In the genomic region with DNA sequence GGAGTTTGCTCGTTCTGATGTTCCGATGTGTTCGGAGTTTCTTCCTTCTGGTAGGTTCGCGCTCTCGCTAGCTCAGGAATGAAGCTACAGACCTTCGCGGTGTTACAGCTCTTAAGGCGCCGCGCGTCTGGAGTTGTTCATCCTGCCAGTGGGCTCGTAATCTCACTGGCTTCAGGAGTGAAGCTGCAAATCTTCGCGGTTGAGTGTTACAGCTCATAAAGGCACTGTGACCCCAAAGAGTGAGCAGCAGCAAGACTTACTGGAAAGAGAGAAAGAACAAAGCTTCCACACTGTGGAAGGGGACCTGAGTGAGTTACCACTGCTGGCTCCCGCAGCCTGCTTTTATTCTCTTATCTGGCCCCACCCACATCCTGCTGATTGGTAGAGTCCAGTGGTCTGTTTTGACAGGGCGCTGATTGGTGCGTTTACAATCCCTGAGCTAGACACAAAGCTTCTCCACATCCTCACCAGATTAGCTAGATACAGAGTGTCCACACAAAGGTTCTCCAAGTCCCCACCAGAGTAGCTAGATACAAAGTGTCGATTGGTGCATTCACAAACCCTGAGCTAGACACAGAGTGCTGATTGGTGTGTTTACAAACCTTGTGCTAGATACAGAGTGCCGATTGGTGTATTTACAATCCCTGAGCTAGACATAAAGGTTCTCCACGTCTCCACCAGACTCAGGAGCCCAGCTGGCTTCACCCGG, we compare ENCODE assay signal across 11 cellular contexts. TPM values are rescaled to one million over a fixed set of nuclear protein-coding genes. Genes with fewer than 3 reads are reported as not detected.
"Had no signal": no experiment of that assay in that cellular context is flagged by ENCODE, and none has a peak within 500 bp of the region (broad histone marks: within the 10 kb centered on the region; RNA-seq: fewer than 3 reads in every experiment).

No MANE protein-coding gene starts in this region.

RNA-seq across cellular contexts. Expression of gene RPL3L, which starts 3.1 kb away (rescaled TPM):
- total RNA-seq: activated CD4-positive, alpha-beta memory T cell treated with anti-CD3 and anti-CD28 coated beads, Interleukin-2, amount 10 ng/mL, durations not matched to agents 7 days and 5 days; activated CD4-positive, alpha-beta T cell treated with anti-CD3 and anti-CD28 coated beads, Interleukin-2, amount 10 ng/mL, durations not matched to agents 7 days and 5 days; aorta; chondrocyte; dermis blood vessel endothelial cell; esophagus muscularis mucosa; T-helper 17 cell had no signal
- polyA plus RNA-seq: aorta had no signal

RNA-seq across cellular contexts. Expression of gene RNF151, which starts 9.1 kb away (rescaled TPM):
- total RNA-seq: activated CD4-positive, alpha-beta memory T cell treated with anti-CD3 and anti-CD28 coated beads, Interleukin-2, amount 10 ng/mL, durations not matched to agents 7 days and 5 days; activated CD4-positive, alpha-beta T cell treated with anti-CD3 and anti-CD28 coated beads, Interleukin-2, amount 10 ng/mL, durations not matched to agents 7 days and 5 days; aorta; body of pancreas; chondrocyte; dermis blood vessel endothelial cell; esophagus muscularis mucosa; foreskin keratinocyte; gastrocnemius medialis; heart left ventricle; T-helper 17 cell had no signal
- polyA plus RNA-seq: aorta, foreskin keratinocyte, heart left ventricle had no signal
